ENCODE assay signal across 11 cellular contexts in the genomic region with DNA sequence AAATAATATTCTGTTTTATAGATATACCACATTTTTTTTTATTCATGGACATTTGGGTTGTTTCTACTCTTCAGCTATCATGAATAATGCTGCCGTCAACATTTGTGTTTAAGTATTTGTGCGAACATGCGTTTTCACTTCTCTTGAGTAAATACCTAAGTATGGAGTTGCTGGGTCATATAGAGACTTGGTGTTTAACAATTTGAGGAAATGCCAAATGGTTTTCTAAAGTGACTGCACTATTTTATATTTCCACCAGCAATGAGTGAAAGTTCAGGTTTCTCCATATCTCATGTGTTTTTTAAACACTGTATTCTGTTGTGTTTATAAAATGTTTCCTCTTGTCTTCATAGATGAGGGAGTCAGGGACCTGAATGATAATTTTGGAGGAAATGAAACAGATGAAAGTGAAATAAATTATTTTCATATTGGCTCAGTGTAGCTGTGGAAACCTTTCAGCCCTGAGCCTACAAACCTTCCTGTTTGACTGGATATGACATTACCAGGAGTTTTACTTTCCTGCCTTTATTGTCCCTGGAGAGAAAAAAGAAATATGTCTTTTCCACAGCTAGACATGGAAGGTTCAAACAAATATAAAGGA. TPM values are rescaled to one million over a fixed set of nuclear protein-coding genes. Genes with fewer than 3 reads are reported as not detected.
DNase-seq lines count a peak whose midpoint lies in the region; ATAC-seq and TF ChIP-seq lines count a peak whose summit lies in the region.
"Had no signal": no experiment of that assay in that cellular context is flagged by ENCODE, and none has a peak within 500 bp of the region (broad histone marks: within the 10 kb centered on the region; RNA-seq: fewer than 3 reads in every experiment).

No MANE protein-coding gene starts in this region.

- TF ChIP-seq CTCF in left ventricle myocardium inferior (IDR thresholded peaks at IDR 0.05; ENCODE audit: borderline replicate concordance) (no peak), esophagus squamous epithelium (IDR thresholded peaks at IDR 0.05) (no peak), vagina (IDR thresholded peaks at IDR 0.05) (no peak)

- H3K36me3 ChIP-seq in left ventricle myocardium inferior (no peaks in the 10 kb centered on the region), esophagus squamous epithelium (no peaks in the 10 kb centered on the region), vagina (no peaks in the 10 kb centered on the region)
- H3K36me3 ChIP-seq: SJCRH30 had no signal

- no peak for DNase-seq in left ventricle myocardium inferior
- DNase-seq in Right ventricle myocardium superior: no peak
- DNase-seq in esophagus squamous epithelium (lab: John Stamatoyannopoulos, UW): no peak
- DNase-seq in vagina (ENCODE audit: extremely low spot score in 2 of 2): no peak
- no peak for DNase-seq in NCI-H446 treated with DMSO at 0.1 percent for 48 hours (lab: John Stamatoyannopoulos, UW)
- no peak for DNase-seq in DMS79 (lab: John Stamatoyannopoulos, UW)
- no peak for DNase-seq in NCI-H1092 (lab: John Stamatoyannopoulos, UW)
- DNase-seq: activated CD4-positive, alpha-beta T cell treated with anti-CD3 and anti-CD28 coated beads for 36 hours; activated naive CD4-positive, alpha-beta T cell treated with anti-CD3 and anti-CD28 coated beads for 36 hours; SJCRH30 had no signal

- no peak for TF ChIP-seq POLR2A in esophagus squamous epithelium (IDR thresholded peaks at IDR 0.05)
- no peak for TF ChIP-seq POLR2A in vagina (IDR thresholded peaks at IDR 0.05)

- ATAC-seq in Right ventricle myocardium superior (ENCODE audit: poor library complexity) (no peak), HG02938 (IDR thresholded peaks at IDR 0.05; ENCODE audit: unreplicated experiment) (peak; percentile 60)
- ATAC-seq: activated CD4-positive, alpha-beta T cell treated with anti-CD3 and anti-CD28 coated beads for 36 hours had no signal

- peaks cover 100% of the 10 kb centered on the region for H3K4me1 ChIP-seq in left ventricle myocardium inferior
- H3K4me1 ChIP-seq in esophagus squamous epithelium: peaks cover 0 to 72% (median 18%) of the 10 kb centered on the region in 3 donors
- H3K4me1 ChIP-seq in vagina: peaks cover 64% of the 10 kb centered on the region

- H3K27ac ChIP-seq in left ventricle myocardium inferior (replicated peaks): peak overlapping the region; percentile 79
- peak overlapping the region; percentile 8 to 66 (median 52) for H3K27ac ChIP-seq in esophagus squamous epithelium
- peak overlapping the region; percentile 17 for H3K27ac ChIP-seq in vagina
- H3K27ac ChIP-seq: SJCRH30 had no signal

- no peaks in the 10 kb centered on the region for H3K27me3 ChIP-seq in left ventricle myocardium inferior (ENCODE audit: low read depth)
- no peaks in the 10 kb centered on the region for H3K27me3 ChIP-seq in esophagus squamous epithelium
- H3K27me3 ChIP-seq in vagina: no peaks in the 10 kb centered on the region
- H3K27me3 ChIP-seq: SJCRH30 had no signal

- intact Hi-C loops in left ventricle myocardium inferior (cut with micrococcal nuclease): no loop called here
- intact Hi-C loops in Right ventricle myocardium superior (cut with DNase I): no loop called here
- intact Hi-C loops in esophagus squamous epithelium (cut with DNase I): no loop called here
- intact Hi-C loops in vagina (cut with DNase I): no loop called here

- H3K9me3 ChIP-seq in left ventricle myocardium inferior (replicated peaks) (no peaks in the 10 kb centered on the region), esophagus squamous epithelium (no peaks in the 10 kb centered on the region), vagina (no peaks in the 10 kb centered on the region)
- H3K9me3 ChIP-seq: SJCRH30 had no signal

- WGBS in esophagus squamous epithelium, 2 donors: 72 to 85% methylated on average over 3 of the region's 3 CpGs

- H3K4me3 ChIP-seq in left ventricle myocardium inferior (no peak overlapping the region), esophagus squamous epithelium (no peak overlapping the region), vagina (no peak overlapping the region)
- H3K4me3 ChIP-seq: SJCRH30 had no signal

RNA-seq across cellular contexts. Expression of a gene that starts 26.3 kb away (rescaled TPM):
- total RNA-seq in left ventricle myocardium inferior (84.8 TPM), Right ventricle myocardium superior (104 TPM), esophagus squamous epithelium (10 to 100 TPM; 47.2 to 91.7 (median 64.0) TPM), vagina (42.0 TPM)

Comparison
In these comparisons a context has a peak if more than half of its experiments do, and no peak if none do; other contexts are left out.
1. H3K27ac ChIP-seq: peak in every context shown above with its lines; median percentile 79 in left ventricle myocardium inferior; 52 in esophagus squamous epithelium; 17 in vagina.